In genomic region chr3:126716057-126716456, GRCh38 we compare ENCODE assay signal across 17 cellular contexts.
"Had no signal": no experiment of that assay in that cellular context is flagged by ENCODE, and none has a peak within 500 bp of the region (broad histone marks: within the 10 kb centered on the region; RNA-seq: fewer than 3 reads in every experiment).

No MANE protein-coding gene starts in this region.

- DNase-seq: cerebellar nuclear complex; dorsolateral prefrontal cortex; effector CD4-positive, alpha-beta T cell; head of caudate nucleus; kidney; naive thymus-derived CD8-positive, alpha-beta T cell; right lobe of liver; stimulated activated CD4-positive, alpha-beta T cell treated with anti-CD3 and anti-CD28 coated beads, Interleukin-12 subunit alpha, Interleukin-12 subunit beta, amount 100 ng/mL, for 4 hours; stimulated activated CD4-positive, alpha-beta T cell treated with anti-CD3 and anti-CD28 coated beads, Interleukin-1b, Interleukin-23, amount 100 ng/mL, for 48 hours; stimulated activated CD4-positive, alpha-beta T cell treated with anti-CD3 and anti-CD28 coated beads, Interleukin-4, amount 100 ng/mL, for 1 hour; stimulated activated CD8-positive, alpha-beta memory T cell treated with anti-CD3 and anti-CD28 coated beads, Interleukin-4, amount 100 ng/mL, for 48 hours; stimulated activated naive CD4-positive, alpha-beta T cell treated with Interleukin-2 at 50 U/mL for 16 hours; stomach; thyroid gland had no signal

- H3K4me1 ChIP-seq: parathyroid adenoma, right lobe of liver, stomach had no signal

- H3K9me3 ChIP-seq: neutrophil, right lobe of liver, stomach, thyroid gland had no signal

- H3K4me3 ChIP-seq: dorsolateral prefrontal cortex, right lobe of liver, stomach, thyroid gland had no signal

- H3K36me3 ChIP-seq: neutrophil, right lobe of liver, stomach, thyroid gland had no signal

- ATAC-seq: naive thymus-derived CD8-positive, alpha-beta T cell had no signal

- H3K9ac ChIP-seq: parathyroid adenoma had no signal

- H3K27me3 ChIP-seq: dorsolateral prefrontal cortex, neutrophil, right lobe of liver, stomach, thyroid gland had no signal

- H3K4me3 Mint-ChIP-seq: naive thymus-derived CD8-positive, alpha-beta T cell had no signal

- H3K27ac Mint-ChIP-seq: progenitor cell of endocrine pancreas had no signal

- H2AFZ ChIP-seq: parathyroid adenoma had no signal

- H3K27me3 Mint-ChIP-seq: naive thymus-derived CD8-positive, alpha-beta T cell; progenitor cell of endocrine pancreas had no signal

- H3K27ac ChIP-seq: neutrophil, parathyroid adenoma, right lobe of liver, stomach, thyroid gland had no signal

- H3K9me3 Mint-ChIP-seq: naive thymus-derived CD8-positive, alpha-beta T cell had no signal
